11 cellular contexts compared by ENCODE assay signal in genomic region chr17:60523822-60524221, GRCh38. TPM values are rescaled to one million over a fixed set of nuclear protein-coding genes. Genes with fewer than 3 reads are reported as not detected.
DNase-seq lines count a peak whose midpoint lies in the region; ATAC-seq and TF ChIP-seq lines count a peak whose summit lies in the region.
"Had no signal": no experiment of that assay in that cellular context is flagged by ENCODE, and none has a peak within 500 bp of the region (broad histone marks: within the 10 kb centered on the region; RNA-seq: fewer than 3 reads in every experiment).

No MANE protein-coding gene starts in this region.

- H3K4me3 Mint-ChIP-seq in T-helper 1 cell treated with Interleukin-12 subunit alpha and Interleukin-12 subunit beta and Interleukin-4 antibody, amounts not matched to agents 30 μg/mL and 1 μg/mL, for 36 hours = peak overlapping the region; percentile 91

- TF ChIP-seq CTCF in WI38 (IDR thresholded peaks at IDR 0.05; ENCODE audit: low read depth, low read length) = no peak
- no peak for TF ChIP-seq CTCF in fibroblast of villous mesenchyme (IDR thresholded peaks at IDR 0.05; ENCODE audit: insufficient read depth, low read depth, low read length)

- H3K4me1 ChIP-seq in skeletal muscle tissue (ENCODE audit: control insufficient read depth in 3 of 3, insufficient read depth in 3 of 3, low read length in 3 of 3) = peaks cover 11 to 34% (median 26%) of the 10 kb centered on the region in 3 donors

- no peaks in the 10 kb centered on the region for H3K9me3 ChIP-seq in skeletal muscle tissue (ENCODE audit: control insufficient read depth in 3 of 3, low read length in 3 of 3)

- no peak for ATAC-seq in GM18867 (IDR thresholded peaks at IDR 0.05; ENCODE audit: unreplicated experiment)
- ATAC-seq in HG03439 (IDR thresholded peaks at IDR 0.05; ENCODE audit: unreplicated experiment) = no peak

- no peaks in the 10 kb centered on the region for H3K27me3 ChIP-seq in skeletal muscle tissue (ENCODE audit: control insufficient read depth in 3 of 3, insufficient read depth in 3 of 3, low read length in 3 of 3)

- peak overlapping the region; percentile 44 to 99 (median 98) for H3K9ac ChIP-seq in skeletal muscle tissue (ENCODE audit: low read depth in 1 of 3, low read length in 3 of 3)

- no peaks in the 10 kb centered on the region for H3K27me3 Mint-ChIP-seq in T-helper 1 cell treated with Interleukin-12 subunit alpha and Interleukin-12 subunit beta and Interleukin-4 antibody, amounts not matched to agents 30 μg/mL and 1 μg/mL, for 36 hours (ENCODE audit: low read depth)

- H3K27ac ChIP-seq in skeletal muscle tissue (ENCODE audit: low read depth, low read length) = no peak overlapping the region

- H3K4me3 ChIP-seq in WI38 (ENCODE audit: low read depth, low read length) (peak overlapping the region; percentile 100), fibroblast of villous mesenchyme (ENCODE audit: low read depth, low read length) (peak overlapping the region; percentile 100), skeletal muscle tissue (ENCODE audit: low read length in 3 of 3) (peak overlapping the region; percentile 46 to 100 (median 100))

- DNase-seq in T-helper 1 cell = no peak
- DNase-seq in fibroblast of villous mesenchyme (ENCODE audit: low read depth) = no peak
- no peak for DNase-seq in HuH-7 (ENCODE audit: low spot score)
- DNase-seq: 8988T, aorta, SHP77 treated with DMSO at 0.1 percent for 48 hours had no signal

- H3K27ac Mint-ChIP-seq in T-helper 1 cell treated with Interleukin-12 subunit alpha and Interleukin-12 subunit beta and Interleukin-4 antibody, amounts not matched to agents 30 μg/mL and 1 μg/mL, for 36 hours = no peak overlapping the region

- H3K36me3 Mint-ChIP-seq in T-helper 1 cell treated with Interleukin-12 subunit alpha and Interleukin-12 subunit beta and Interleukin-4 antibody, amounts not matched to agents 30 μg/mL and 1 μg/mL, for 36 hours (ENCODE audit: low read depth) = peaks cover 9% of the 10 kb centered on the region

- no peaks in the 10 kb centered on the region for H3K9me3 Mint-ChIP-seq in T-helper 1 cell treated with Interleukin-12 subunit alpha and Interleukin-12 subunit beta and Interleukin-4 antibody, amounts not matched to agents 30 μg/mL and 1 μg/mL, for 36 hours

- peaks cover 33% of the 10 kb centered on the region for H3K4me1 Mint-ChIP-seq in T-helper 1 cell treated with Interleukin-12 subunit alpha and Interleukin-12 subunit beta and Interleukin-4 antibody, amounts not matched to agents 30 μg/mL and 1 μg/mL, for 36 hours (ENCODE audit: low read depth)

- H3K36me3 ChIP-seq in skeletal muscle tissue (ENCODE audit: control insufficient read depth in 3 of 3, insufficient read depth in 3 of 3, low read length in 3 of 3) = peaks cover 0 to 2% (median 0%) of the 10 kb centered on the region in 3 donors

RNA-seq across cellular contexts. Expression of gene APPBP2, which starts 2.2 kb away (rescaled TPM):
- total RNA-seq in fibroblast of villous mesenchyme (42.8 and 69.1 TPM in 2 replicates), skeletal muscle tissue (40.2 TPM)
